1 cellular context compared by ENCODE assay signal in the genomic region with DNA sequence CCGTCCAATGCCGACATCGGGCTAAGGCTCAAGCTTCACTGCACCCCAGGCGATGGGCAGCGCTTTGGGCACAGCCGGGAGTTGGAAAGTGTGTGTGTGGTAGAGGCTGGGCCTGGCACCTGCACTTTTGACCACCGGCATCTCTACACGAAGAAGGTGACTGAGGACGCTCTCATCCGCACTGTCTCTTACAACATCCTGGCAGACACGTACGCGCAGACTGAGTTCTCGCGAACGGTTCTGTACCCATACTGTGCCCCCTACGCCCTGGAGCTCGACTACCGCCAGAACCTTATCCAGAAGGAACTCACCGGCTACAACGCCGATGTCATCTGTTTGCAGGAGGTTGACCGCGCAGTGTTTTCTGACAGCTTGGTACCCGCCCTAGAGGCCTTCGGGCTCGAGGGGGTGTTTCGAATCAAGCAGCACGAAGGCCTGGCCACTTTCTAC.
TF ChIP-seq lines count a peak whose summit lies in the region.

No MANE protein-coding gene starts in this region.

TF ChIP-seq in IMR-90, 13 proteins besides CTCF, POLR2A, EP300 and RAD21:
- TF ChIP-seq CHD1 (IDR thresholded peaks at IDR 0.05; ENCODE audit: low read depth, low read length) (no peak), RFX5 (IDR thresholded peaks at IDR 0.05; ENCODE audit: low read depth, low read length) (no peak), FOS (IDR thresholded peaks at IDR 0.05; ENCODE audit: low read depth, low read length) (no peak), CEBPB (IDR thresholded peaks at IDR 0.05; ENCODE audit: low read depth, low read length) (peak; percentile 79), SMC3 (IDR thresholded peaks at IDR 0.05; ENCODE audit: low read depth, low read length) (no peak)
- TF ChIP-seq, protein P1, sequence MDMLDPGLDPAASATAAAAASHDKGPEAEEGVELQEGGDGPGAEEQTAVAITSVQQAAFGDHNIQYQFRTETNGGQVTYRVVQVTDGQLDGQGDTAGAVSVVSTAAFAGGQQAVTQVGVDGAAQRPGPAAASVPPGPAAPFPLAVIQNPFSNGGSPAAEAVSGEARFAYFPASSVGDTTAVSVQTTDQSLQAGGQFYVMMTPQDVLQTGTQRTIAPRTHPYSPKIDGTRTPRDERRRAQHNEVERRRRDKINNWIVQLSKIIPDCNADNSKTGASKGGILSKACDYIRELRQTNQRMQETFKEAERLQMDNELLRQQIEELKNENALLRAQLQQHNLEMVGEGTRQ (IDR thresholded peaks at IDR 0.05; ENCODE audit: low read depth, low read length) = no peak
